In genomic region chr5:41856644-41857491, GRCh38 we compare ENCODE assay signal across 1 cellular context.
TF ChIP-seq lines count a peak whose summit lies in the region.

No MANE protein-coding gene starts in this region.

TF ChIP-seq in HepG2, 621 proteins besides CTCF, POLR2A, EP300 and RAD21 (continued from another document):
- no peak for TF ChIP-seq ZFAT (CRISPR knock-in tag; conservative IDR thresholded peaks at IDR 0.05)
- TF ChIP-seq STAG1 (CRISPR knock-in tag; IDR thresholded peaks at IDR 0.05), result peak; percentile 93
- TF ChIP-seq RBM39 (IDR thresholded peaks at IDR 0.05; ENCODE audit: low read depth, low read length, poor library complexity, severe bottlenecking), result no peak
- no peak for TF ChIP-seq ZNF83 (CRISPR knock-in tag; IDR thresholded peaks at IDR 0.05; ENCODE audit: borderline replicate concordance)
- 0 out of 2 replicates have a peak, but pooled peaks have one; percentile 13 for TF ChIP-seq ARID5B (CRISPR knock-in tag; IDR thresholded peaks at IDR 0.05)
- TF ChIP-seq HDAC6 (IDR thresholded peaks at IDR 0.05; ENCODE audit: low read depth, low read length), result no peak
- 0 out of 2 replicates have a peak, but pooled peaks have one; percentile 23 for TF ChIP-seq IRF2 (CRISPR knock-in tag; IDR thresholded peaks at IDR 0.05)
- peak; percentile 86 for TF ChIP-seq SMC3 (IDR thresholded peaks at IDR 0.05; ENCODE audit: low read length)
